1 cellular context compared by ENCODE assay signal in the genomic region with DNA sequence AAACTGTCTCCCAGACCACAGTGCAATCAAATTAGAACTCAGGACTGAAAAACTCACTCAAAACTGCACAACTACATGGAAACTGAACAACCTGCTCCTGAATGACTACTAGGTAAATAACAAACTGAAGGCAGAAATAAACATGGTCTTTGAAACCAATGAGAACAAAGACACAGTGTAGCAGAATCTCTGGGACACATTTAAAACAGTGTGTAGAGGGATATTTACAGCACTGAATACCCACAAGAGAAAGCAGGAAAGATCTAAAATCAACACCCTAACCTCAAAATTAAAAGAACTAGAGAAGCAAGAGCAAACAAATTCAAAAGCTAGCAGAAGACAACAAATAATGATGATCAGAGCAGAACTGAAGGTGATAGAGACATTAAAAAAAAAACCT.
A peak's percentile ranks its signal among the peaks of the same experiment; 100 is the strongest.
TF ChIP-seq lines count a peak whose summit lies in the region.
"Not testable (repeated sequence)": the region's sequence is repeated elsewhere in the genome, so short reads cannot be mapped to it uniquely, and the experiment has no call there.

No MANE protein-coding gene starts in this region.

TF ChIP-seq in HepG2, 621 proteins besides CTCF, POLR2A, EP300 and RAD21 (continued from another document):
- 0 out of 2 replicates have a peak, but pooled peaks have one; percentile 58 for TF ChIP-seq ZNF362 (CRISPR knock-in tag; IDR thresholded peaks at IDR 0.05; ENCODE audit: borderline replicate concordance)
- peak; percentile 81 for TF ChIP-seq SOX5 (CRISPR knock-in tag; IDR thresholded peaks at IDR 0.05; ENCODE audit: borderline replicate concordance)
- TF ChIP-seq NCOA2 (CRISPR knock-in tag; IDR thresholded peaks at IDR 0.05): peak; percentile 42; the same call in 1 of the 2 replicates
- TF ChIP-seq MLX (CRISPR knock-in tag; IDR thresholded peaks at IDR 0.05): 0 out of 2 replicates have a peak, but pooled peaks have one; percentile 36
- TF ChIP-seq NFIC (IDR thresholded peaks at IDR 0.05; ENCODE audit: low read length): 0 out of 2 replicates have a peak, but pooled peaks have one; percentile 27
- TF ChIP-seq TBX3 (IDR thresholded peaks at IDR 0.05; ENCODE audit: borderline replicate concordance): peak; percentile 18; the same call in 1 of the 2 replicates
- TF ChIP-seq ISL2 (CRISPR knock-in tag; IDR thresholded peaks at IDR 0.05): peak; percentile 72
- not testable (repeated sequence) for TF ChIP-seq SOX13 (IDR thresholded peaks at IDR 0.05); CREM (CRISPR knock-in tag; IDR thresholded peaks at IDR 0.05)
- TF ChIP-seq SOX13 (CRISPR knock-in tag; conservative IDR thresholded peaks at IDR 0.05 in 1 of 2, IDR thresholded peaks at IDR 0.05 in 1 of 2): peak in 1 of 2 experiments; percentile 76; a peak in 2 of 4 replicates
- peak; percentile 33; the same call in 1 of the 2 replicates for TF ChIP-seq KAT8 (CRISPR knock-in tag; IDR thresholded peaks at IDR 0.05)
- peak; percentile 73 for TF ChIP-seq HNF4A (CRISPR knock-in tag; IDR thresholded peaks at IDR 0.05)
- 0 out of 2 replicates have a peak, but pooled peaks have one; percentile 47 for TF ChIP-seq RCOR2 (CRISPR knock-in tag; IDR thresholded peaks at IDR 0.05)
- TF ChIP-seq ZSCAN20 (CRISPR knock-in tag; IDR thresholded peaks at IDR 0.05; ENCODE audit: borderline replicate concordance): 0 out of 2 replicates have a peak, but pooled peaks have one; percentile 55
- peak; percentile 54; the same call in 1 of the 2 replicates for TF ChIP-seq MEIS1 (CRISPR knock-in tag; IDR thresholded peaks at IDR 0.05; ENCODE audit: borderline replicate concordance)
- peak; percentile 25 for TF ChIP-seq STAG1 (CRISPR knock-in tag; IDR thresholded peaks at IDR 0.05)
- TF ChIP-seq ARID5B (CRISPR knock-in tag; IDR thresholded peaks at IDR 0.05): peak; percentile 73
- 0 out of 2 replicates have a peak, but pooled peaks have one; percentile 52 for TF ChIP-seq ZKSCAN8 (CRISPR knock-in tag; IDR thresholded peaks at IDR 0.05; ENCODE audit: borderline replicate concordance)
- TF ChIP-seq, protein P1, sequence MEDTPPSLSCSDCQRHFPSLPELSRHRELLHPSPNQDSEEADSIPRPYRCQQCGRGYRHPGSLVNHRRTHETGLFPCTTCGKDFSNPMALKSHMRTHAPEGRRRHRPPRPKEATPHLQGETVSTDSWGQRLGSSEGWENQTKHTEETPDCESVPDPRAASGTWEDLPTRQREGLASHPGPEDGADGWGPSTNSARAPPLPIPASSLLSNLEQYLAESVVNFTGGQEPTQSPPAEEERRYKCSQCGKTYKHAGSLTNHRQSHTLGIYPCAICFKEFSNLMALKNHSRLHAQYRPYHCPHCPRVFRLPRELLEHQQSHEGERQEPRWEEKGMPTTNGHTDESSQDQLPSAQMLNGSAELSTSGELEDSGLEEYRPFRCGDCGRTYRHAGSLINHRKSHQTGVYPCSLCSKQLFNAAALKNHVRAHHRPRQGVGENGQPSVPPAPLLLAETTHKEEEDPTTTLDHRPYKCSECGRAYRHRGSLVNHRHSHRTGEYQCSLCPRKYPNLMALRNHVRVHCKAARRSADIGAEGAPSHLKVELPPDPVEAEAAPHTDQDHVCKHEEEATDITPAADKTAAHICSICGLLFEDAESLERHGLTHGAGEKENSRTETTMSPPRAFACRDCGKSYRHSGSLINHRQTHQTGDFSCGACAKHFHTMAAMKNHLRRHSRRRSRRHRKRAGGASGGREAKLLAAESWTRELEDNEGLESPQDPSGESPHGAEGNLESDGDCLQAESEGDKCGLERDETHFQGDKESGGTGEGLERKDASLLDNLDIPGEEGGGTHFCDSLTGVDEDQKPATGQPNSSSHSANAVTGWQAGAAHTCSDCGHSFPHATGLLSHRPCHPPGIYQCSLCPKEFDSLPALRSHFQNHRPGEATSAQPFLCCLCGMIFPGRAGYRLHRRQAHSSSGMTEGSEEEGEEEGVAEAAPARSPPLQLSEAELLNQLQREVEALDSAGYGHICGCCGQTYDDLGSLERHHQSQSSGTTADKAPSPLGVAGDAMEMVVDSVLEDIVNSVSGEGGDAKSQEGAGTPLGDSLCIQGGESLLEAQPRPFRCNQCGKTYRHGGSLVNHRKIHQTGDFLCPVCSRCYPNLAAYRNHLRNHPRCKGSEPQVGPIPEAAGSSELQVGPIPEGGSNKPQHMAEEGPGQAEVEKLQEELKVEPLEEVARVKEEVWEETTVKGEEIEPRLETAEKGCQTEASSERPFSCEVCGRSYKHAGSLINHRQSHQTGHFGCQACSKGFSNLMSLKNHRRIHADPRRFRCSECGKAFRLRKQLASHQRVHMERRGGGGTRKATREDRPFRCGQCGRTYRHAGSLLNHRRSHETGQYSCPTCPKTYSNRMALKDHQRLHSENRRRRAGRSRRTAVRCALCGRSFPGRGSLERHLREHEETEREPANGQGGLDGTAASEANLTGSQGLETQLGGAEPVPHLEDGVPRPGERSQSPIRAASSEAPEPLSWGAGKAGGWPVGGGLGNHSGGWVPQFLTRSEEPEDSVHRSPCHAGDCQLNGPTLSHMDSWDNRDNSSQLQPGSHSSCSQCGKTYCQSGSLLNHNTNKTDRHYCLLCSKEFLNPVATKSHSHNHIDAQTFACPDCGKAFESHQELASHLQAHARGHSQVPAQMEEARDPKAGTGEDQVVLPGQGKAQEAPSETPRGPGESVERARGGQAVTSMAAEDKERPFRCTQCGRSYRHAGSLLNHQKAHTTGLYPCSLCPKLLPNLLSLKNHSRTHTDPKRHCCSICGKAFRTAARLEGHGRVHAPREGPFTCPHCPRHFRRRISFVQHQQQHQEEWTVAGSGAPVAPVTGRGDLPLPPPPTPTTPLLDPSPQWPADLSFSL (CRISPR knock-in tag; IDR thresholded peaks at IDR 0.05): peak; percentile 56; the same call in 1 of the 2 replicates
- TF ChIP-seq NFKBIZ (CRISPR knock-in tag; IDR thresholded peaks at IDR 0.05): 0 out of 2 replicates have a peak, but pooled peaks have one; percentile 23
- peak; percentile 46; the same call in 1 of the 2 replicates for TF ChIP-seq DPF2 (CRISPR knock-in tag; IDR thresholded peaks at IDR 0.05; ENCODE audit: borderline replicate concordance, low read depth)
- TF ChIP-seq MED1 (CRISPR knock-in tag; IDR thresholded peaks at IDR 0.05): peak; percentile 60; the same call in 1 of the 2 replicates
- TF ChIP-seq MIXL1 (CRISPR knock-in tag; IDR thresholded peaks at IDR 0.05): peak; percentile 82; the same call in 1 of the 2 replicates
- TF ChIP-seq HMG20A (CRISPR knock-in tag; IDR thresholded peaks at IDR 0.05; ENCODE audit: borderline replicate concordance): peak; percentile 33; the same call in 1 of the 2 replicates
- 0 out of 2 replicates have a peak, but pooled peaks have one; percentile 26 for TF ChIP-seq ZNF557 (CRISPR knock-in tag; IDR thresholded peaks at IDR 0.05)
- TF ChIP-seq CREM (IDR thresholded peaks at IDR 0.05): peak; percentile 47
- peak; percentile 67; the same call in 1 of the 2 replicates for TF ChIP-seq KDM6A (CRISPR knock-in tag; IDR thresholded peaks at IDR 0.05; ENCODE audit: low read depth)
- TF ChIP-seq, protein P2, sequence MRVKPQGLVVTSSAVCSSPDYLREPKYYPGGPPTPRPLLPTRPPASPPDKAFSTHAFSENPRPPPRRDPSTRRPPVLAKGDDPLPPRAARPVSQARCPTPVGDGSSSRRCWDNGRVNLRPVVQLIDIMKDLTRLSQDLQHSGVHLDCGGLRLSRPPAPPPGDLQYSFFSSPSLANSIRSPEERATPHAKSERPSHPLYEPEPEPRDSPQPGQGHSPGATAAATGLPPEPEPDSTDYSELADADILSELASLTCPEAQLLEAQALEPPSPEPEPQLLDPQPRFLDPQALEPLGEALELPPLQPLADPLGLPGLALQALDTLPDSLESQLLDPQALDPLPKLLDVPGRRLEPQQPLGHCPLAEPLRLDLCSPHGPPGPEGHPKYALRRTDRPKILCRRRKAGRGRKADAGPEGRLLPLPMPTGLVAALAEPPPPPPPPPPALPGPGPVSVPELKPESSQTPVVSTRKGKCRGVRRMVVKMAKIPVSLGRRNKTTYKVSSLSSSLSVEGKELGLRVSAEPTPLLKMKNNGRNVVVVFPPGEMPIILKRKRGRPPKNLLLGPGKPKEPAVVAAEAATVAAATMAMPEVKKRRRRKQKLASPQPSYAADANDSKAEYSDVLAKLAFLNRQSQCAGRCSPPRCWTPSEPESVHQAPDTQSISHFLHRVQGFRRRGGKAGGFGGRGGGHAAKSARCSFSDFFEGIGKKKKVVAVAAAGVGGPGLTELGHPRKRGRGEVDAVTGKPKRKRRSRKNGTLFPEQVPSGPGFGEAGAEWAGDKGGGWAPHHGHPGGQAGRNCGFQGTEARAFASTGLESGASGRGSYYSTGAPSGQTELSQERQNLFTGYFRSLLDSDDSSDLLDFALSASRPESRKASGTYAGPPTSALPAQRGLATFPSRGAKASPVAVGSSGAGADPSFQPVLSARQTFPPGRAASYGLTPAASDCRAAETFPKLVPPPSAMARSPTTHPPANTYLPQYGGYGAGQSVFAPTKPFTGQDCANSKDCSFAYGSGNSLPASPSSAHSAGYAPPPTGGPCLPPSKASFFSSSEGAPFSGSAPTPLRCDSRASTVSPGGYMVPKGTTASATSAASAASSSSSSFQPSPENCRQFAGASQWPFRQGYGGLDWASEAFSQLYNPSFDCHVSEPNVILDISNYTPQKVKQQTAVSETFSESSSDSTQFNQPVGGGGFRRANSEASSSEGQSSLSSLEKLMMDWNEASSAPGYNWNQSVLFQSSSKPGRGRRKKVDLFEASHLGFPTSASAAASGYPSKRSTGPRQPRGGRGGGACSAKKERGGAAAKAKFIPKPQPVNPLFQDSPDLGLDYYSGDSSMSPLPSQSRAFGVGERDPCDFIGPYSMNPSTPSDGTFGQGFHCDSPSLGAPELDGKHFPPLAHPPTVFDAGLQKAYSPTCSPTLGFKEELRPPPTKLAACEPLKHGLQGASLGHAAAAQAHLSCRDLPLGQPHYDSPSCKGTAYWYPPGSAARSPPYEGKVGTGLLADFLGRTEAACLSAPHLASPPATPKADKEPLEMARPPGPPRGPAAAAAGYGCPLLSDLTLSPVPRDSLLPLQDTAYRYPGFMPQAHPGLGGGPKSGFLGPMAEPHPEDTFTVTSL (CRISPR knock-in tag; IDR thresholded peaks at IDR 0.05; ENCODE audit: borderline replicate concordance): peak; percentile 82; the same call in 1 of the 2 replicates
- TF ChIP-seq MNT (IDR thresholded peaks at IDR 0.05): peak; percentile 3; the same call in 1 of the 2 replicates
- peak; percentile 73 for TF ChIP-seq FOXP1 (IDR thresholded peaks at IDR 0.05)
- TF ChIP-seq FOXP1 (CRISPR knock-in tag; IDR thresholded peaks at IDR 0.05): peak; percentile 96
- peak; percentile 94 for TF ChIP-seq ZNF3 (CRISPR knock-in tag; IDR thresholded peaks at IDR 0.05)
TF ChIP-seq in HepG2: peak in this region for 65; not testable (repeated sequence) for 556.
